In genomic region chr13:39073983-39074382, GRCh38 we compare ENCODE assay signal across 26 cellular contexts. TPM values are rescaled to one million over a fixed set of nuclear protein-coding genes. Genes with fewer than 3 reads are reported as not detected.
DNase-seq lines count a peak whose midpoint lies in the region; ATAC-seq, FAIRE-seq and TF ChIP-seq lines count a peak whose summit lies in the region.
"Had no signal": no experiment of that assay in that cellular context is flagged by ENCODE, and none has a peak within 500 bp of the region (broad histone marks: within the 10 kb centered on the region; RNA-seq: fewer than 3 reads in every experiment).

No MANE protein-coding gene starts in this region.

- DNase-seq in GM23338 (ENCODE audit: low spot score) (peak; percentile 38), RWPE2 (ENCODE audit: low spot score) (no peak), H1 (ENCODE audit: low read depth in 1 of 2, low spot score in 2 of 2) (no peak), iPS-NIHi7 (ENCODE audit: extremely low spot score) (peak; percentile 28), pancreas (no peak), NCI-H2227 (lab: John Stamatoyannopoulos, UW; ENCODE audit: unreplicated experiment) (no peak)
- no peak for DNase-seq in CD8-positive, alpha-beta T cell
- DNase-seq: CD4-positive, CD25-positive, alpha-beta regulatory T cell; H9; HFFc6; NCI-H1092 treated with DMSO at 0.1 percent for 48 hours; NCI-H1436; NCI-H187; NCI-H2081 treated with DMSO at 0.1 percent for 48 hours; NCI-H2171; NCI-H524; NCI-H748 treated with DMSO at 0.1 percent for 48 hours; PC-9; Right ventricle myocardium superior had no signal

- no peaks in the 10 kb centered on the region for H3K9me3 Mint-ChIP-seq in GM23338
- H3K9me3 Mint-ChIP-seq in CD8-positive, alpha-beta T cell, result no peaks in the 10 kb centered on the region
- H3K9me3 Mint-ChIP-seq: H9, HFFc6, IgD-negative memory B cell had no signal

- H3K4me3 ChIP-seq in GM23338 (no peak overlapping the region), RWPE2 (ENCODE audit: severe bottlenecking) (no peak overlapping the region), H1 (ENCODE audit: extremely low read depth in 1 of 4, insufficient read depth in 2 of 4, low read depth in 3 of 4, low read length in 4 of 4) (no peak overlapping the region), pancreas (no peak overlapping the region)
- H3K4me3 ChIP-seq in CD8-positive, alpha-beta T cell (ENCODE audit: low read depth, low read length), result no peak overlapping the region
- H3K4me3 ChIP-seq: BLaER1, PC-9, SJSA1 had no signal

- no peak overlapping the region for H2BK120ac ChIP-seq in H1 (replicated peaks; ENCODE audit: low read depth, low read length)

- H3K4me2 ChIP-seq in GM23338 (no peak overlapping the region), H1 (ENCODE audit: insufficient read depth in 1 of 2, low read depth in 2 of 2, low read length in 2 of 2) (no peak overlapping the region)
- H3K4me2 ChIP-seq: BLaER1, KMS-11, PC-9 had no signal

- TF ChIP-seq EP300 in H1 (IDR thresholded peaks at IDR 0.05; ENCODE audit: borderline replicate concordance in 1 of 2, low read depth in 2 of 2, low read length in 2 of 2), result no peak

- H3K79me2 ChIP-seq in GM23338 (replicated peaks; ENCODE audit: insufficient read depth), result no peaks in the 10 kb centered on the region
- H3K79me2 ChIP-seq in H1 (ENCODE audit: control insufficient read depth in 1 of 2, insufficient read depth in 2 of 2, low read length in 2 of 2), result no peaks in the 10 kb centered on the region

- no peak overlapping the region for H3K27ac ChIP-seq in GM23338 (ENCODE audit: low read depth)
- no peak overlapping the region for H3K27ac ChIP-seq in RWPE2 (ENCODE audit: poor library complexity, severe bottlenecking)
- H3K27ac ChIP-seq in H1 (ENCODE audit: low read depth, low read length), result no peak overlapping the region
- no peak overlapping the region for H3K27ac ChIP-seq in pancreas
- H3K27ac ChIP-seq in CD8-positive, alpha-beta T cell (ENCODE audit: low read depth, low read length), result no peak overlapping the region
- H3K27ac ChIP-seq: BLaER1, KMS-11, PC-9, SJSA1 had no signal

- no peak overlapping the region for H3K4ac ChIP-seq in H1 (replicated peaks; ENCODE audit: insufficient read length, low read depth, low read length)

- H3K23me2 ChIP-seq in H1 (ENCODE audit: low read depth, low read length), result no peaks in the 10 kb centered on the region

- no peak overlapping the region; the same call in 1 of the 2 replicates for H3K27ac Mint-ChIP-seq in GM23338
- H3K27ac Mint-ChIP-seq in CD8-positive, alpha-beta T cell, result no peak overlapping the region
- H3K27ac Mint-ChIP-seq: CD4-positive, CD25-positive, alpha-beta regulatory T cell; H9; HFFc6 had no signal

- intact Hi-C loops in pancreas (cut with DNase I), result no loop called here
- intact Hi-C loops in CD8-positive, alpha-beta T cell (cut with DNase I, micrococcal nuclease), result no loop called here

- no peak overlapping the region for H2AK5ac ChIP-seq in H1 (ENCODE audit: low read depth, low read length)

- H3K23ac ChIP-seq in H1 (ENCODE audit: insufficient read length), result no peak overlapping the region

- H3K36me3 ChIP-seq in GM23338 (ENCODE audit: insufficient read depth), result no peaks in the 10 kb centered on the region
- H3K36me3 ChIP-seq in RWPE2 (ENCODE audit: low read depth), result no peaks in the 10 kb centered on the region
- no peaks in the 10 kb centered on the region for H3K36me3 ChIP-seq in H1 (ENCODE audit: control insufficient read depth in 2 of 4, insufficient read depth in 4 of 4, low read length in 3 of 4)
- H3K36me3 ChIP-seq in pancreas, result no peaks in the 10 kb centered on the region
- no peaks in the 10 kb centered on the region for H3K36me3 ChIP-seq in CD8-positive, alpha-beta T cell (ENCODE audit: insufficient read depth, low read length)
- H3K36me3 ChIP-seq: BLaER1, SJSA1 had no signal

- H3K9me3 ChIP-seq in RWPE2 (ENCODE audit: severe bottlenecking), result no peaks in the 10 kb centered on the region
- no peaks in the 10 kb centered on the region for H3K9me3 ChIP-seq in H1 (ENCODE audit: insufficient read depth in 2 of 2, low read depth in 1 of 2, low read length in 1 of 2)
- H3K9me3 ChIP-seq in pancreas, result no peaks in the 10 kb centered on the region
- H3K9me3 ChIP-seq in CD8-positive, alpha-beta T cell (ENCODE audit: low read length), result no peaks in the 10 kb centered on the region
- H3K9me3 ChIP-seq: BLaER1, SJSA1 had no signal

- peaks cover 5% of the 10 kb centered on the region; the same call in 2 of the 3 replicates for H3K4me1 Mint-ChIP-seq in GM23338
- no peaks in the 10 kb centered on the region for H3K4me1 Mint-ChIP-seq in CD8-positive, alpha-beta T cell (ENCODE audit: low read depth)
- H3K4me1 Mint-ChIP-seq: CD4-positive, CD25-positive, alpha-beta regulatory T cell; IgD-negative memory B cell had no signal

- no peaks in the 10 kb centered on the region for H3K27me3 ChIP-seq in GM23338 (ENCODE audit: insufficient read depth)
- no peaks in the 10 kb centered on the region for H3K27me3 ChIP-seq in RWPE2 (ENCODE audit: insufficient read depth, poor library complexity, severe bottlenecking)
- no peaks in the 10 kb centered on the region for H3K27me3 ChIP-seq in H1 (replicated peaks in 1 of 4; ENCODE audit: control insufficient read depth in 3 of 4, extremely low read depth in 1 of 4, insufficient read depth in 3 of 4, low read length in 3 of 4)
- H3K27me3 ChIP-seq in pancreas, result peaks cover 0 to 7% (median 0%) of the 10 kb centered on the region in 4 donors
- H3K27me3 ChIP-seq in CD8-positive, alpha-beta T cell (ENCODE audit: insufficient read depth, low read length), result peaks cover 7% of the 10 kb centered on the region
- H3K27me3 ChIP-seq: BLaER1 had no signal

- H3F3A ChIP-seq in GM23338 (replicated peaks; ENCODE audit: low read depth), result no peaks in the 10 kb centered on the region

- H3K4me1 ChIP-seq in GM23338 (ENCODE audit: insufficient read depth) (peaks cover 5% of the 10 kb centered on the region; the same call in 1 of the 2 replicates), RWPE2 (ENCODE audit: insufficient read depth, poor library complexity, severe bottlenecking) (no peaks in the 10 kb centered on the region), H1 (replicated peaks in 1 of 4; ENCODE audit: control insufficient read depth in 3 of 4, insufficient read depth in 4 of 4, low read length in 3 of 4) (no peaks in the 10 kb centered on the region; a peak in 1 of 7 replicates), pancreas (no peaks in the 10 kb centered on the region)
- H3K4me1 ChIP-seq in CD8-positive, alpha-beta T cell (ENCODE audit: insufficient read depth, low read length), result no peaks in the 10 kb centered on the region
- H3K4me1 ChIP-seq: SJSA1 had no signal

- TF ChIP-seq POLR2A in H1 (IDR thresholded peaks at IDR 0.05; ENCODE audit: control extremely low read depth in 1 of 2, low read depth in 2 of 2, low read length in 2 of 2), result no peak

- H3K18ac ChIP-seq in H1 (ENCODE audit: extremely low read depth, low read length), result no peak overlapping the region; the same call in 1 of the 2 replicates

- H3K14ac ChIP-seq in H1 (ENCODE audit: insufficient read length), result no peak overlapping the region

- no peak overlapping the region for H2BK12ac ChIP-seq in H1 (ENCODE audit: low read depth, low read length)

- ATAC-seq in GM23338, result peak; percentile 65
- peak; percentile 42; the same call in 1 of the 3 replicates for ATAC-seq in RWPE2 (ENCODE audit: low read depth)
- ATAC-seq in pancreas, result no peak
- no peak for ATAC-seq in CD8-positive, alpha-beta T cell

- WGBS in H1 (ENCODE audit: extremely low coverage in 1 of 2, insufficient coverage in 1 of 2, insufficient read length in 1 of 2, insufficient replicate concordance in 2 of 2, low coverage in 1 of 2, low lambda C conversion rate in 2 of 2, missing lambda C conversion rate in 1 of 2), 2 experiments, result 64% methylated on average over 3 of the region's 3 CpGs; no CpG with 5 or more reads in 1 of the 2 experiments
- WGBS in pancreas, 2 donors, result 31% methylated on average over 3 of the region's 3 CpGs

- H4K8ac ChIP-seq in H1 (ENCODE audit: extremely low read depth, insufficient read depth, low read length), result no peak overlapping the region; the same call in 1 of the 2 replicates

- H3K4me3 Mint-ChIP-seq in GM23338, result no peak overlapping the region
- no peak overlapping the region for H3K4me3 Mint-ChIP-seq in CD8-positive, alpha-beta T cell
- H3K4me3 Mint-ChIP-seq: CD4-positive, CD25-positive, alpha-beta regulatory T cell; H9; HFFc6; IgD-negative memory B cell had no signal

- TF ChIP-seq CTCF in GM23338 (conservative IDR thresholded peaks at IDR 0.05; ENCODE audit: low read depth in 2 of 2), result peak in 1 of 2 experiments; percentile 33; a peak in 1 of 4 replicates
- TF ChIP-seq CTCF in RWPE2 (IDR thresholded peaks at IDR 0.05; ENCODE audit: poor library complexity, severe bottlenecking), result no peak
- TF ChIP-seq CTCF in H1 (IDR thresholded peaks at IDR 0.05; ENCODE audit: control extremely low read depth in 1 of 3, insufficient read depth in 1 of 3, low read depth in 1 of 3, low read length in 3 of 3), result no peak
- no peak for TF ChIP-seq CTCF in pancreas (IDR thresholded peaks at IDR 0.05)
- no peak for TF ChIP-seq CTCF in CD8-positive, alpha-beta T cell (IDR thresholded peaks at IDR 0.05)

- H3K56ac ChIP-seq in H1 (replicated peaks; ENCODE audit: insufficient read length, low read depth, low read length), result no peak overlapping the region

- peaks cover 10% of the 10 kb centered on the region; the same call in 1 of the 2 replicates for H3K9me2 ChIP-seq in GM23338 (ENCODE audit: insufficient read depth)

- no peak overlapping the region for H2BK15ac ChIP-seq in H1 (ENCODE audit: low read length)

- H4K5ac ChIP-seq in H1 (ENCODE audit: insufficient read length, low read depth, low read length), result no peak overlapping the region

- H2AFZ ChIP-seq in GM23338 (peak overlapping the region; percentile 53; the same call in 1 of the 2 replicates), H1 (ENCODE audit: low read length) (no peak overlapping the region)
- H2AFZ ChIP-seq: PC-9 had no signal

- no peaks in the 10 kb centered on the region for H3K36me3 Mint-ChIP-seq in GM23338 (ENCODE audit: low read depth)
- H3K36me3 Mint-ChIP-seq in CD8-positive, alpha-beta T cell, result no peaks in the 10 kb centered on the region
- H3K36me3 Mint-ChIP-seq: CD4-positive, CD25-positive, alpha-beta regulatory T cell; IgD-negative memory B cell had no signal

- H2BK5ac ChIP-seq in H1 (ENCODE audit: low read depth, low read length), result no peak overlapping the region

- POLR2A ChIA-PET in H1 (lab: Charles Lee; ENCODE audit: partially characterized antibody), result no interaction called here
- POLR2A ChIA-PET in CD8-positive, alpha-beta T cell (lab: Charles Lee), result no interaction called here

- FAIRE-seq in H1 (lab: Jason Lieb, UNC), result no peak
- FAIRE-seq in pancreas (lab: Jason Lieb, UNC), result no peak
- FAIRE-seq: A204.1, D721Med, GM18507 had no signal

- CTCF ChIA-PET in H1 (lab: Charles Lee; ENCODE audit: partially characterized antibody), result interaction anchor here (1.1 to 1.2 kb wide), 2 partner anchors 11 to 42 kb away, joined by 3 to 4 read pairs; no protein-coding TSS in a partner anchor
- CTCF ChIA-PET in CD8-positive, alpha-beta T cell (lab: Charles Lee), result no interaction called here

- peak overlapping the region; percentile 61 for H4K91ac ChIP-seq in H1 (replicated peaks; ENCODE audit: insufficient read length, low read length)

- peaks cover 2% of the 10 kb centered on the region for H3K27me3 Mint-ChIP-seq in GM23338 (ENCODE audit: insufficient read depth, low read depth, poor library complexity)
- peaks cover 33% of the 10 kb centered on the region for H3K27me3 Mint-ChIP-seq in CD8-positive, alpha-beta T cell (ENCODE audit: low read depth)

- no peak overlapping the region for H2BK20ac ChIP-seq in H1 (ENCODE audit: low read length)

- H3K9ac ChIP-seq in H1 (replicated peaks in 1 of 4; ENCODE audit: extremely low read depth in 1 of 4, low read depth in 3 of 4, low read length in 3 of 4), result no peak overlapping the region
- H3K9ac ChIP-seq: BLaER1, KMS-11 had no signal

- peak; percentile 12 to 15; a peak in 1 of 4 replicates for TF ChIP-seq RAD21 in H1 (IDR thresholded peaks at IDR 0.05 in 1 of 2, conservative IDR thresholded peaks at IDR 0.05 in 1 of 2; ENCODE audit: low read depth in 2 of 2, low read length in 2 of 2)

- H4K20me1 ChIP-seq in GM23338 (replicated peaks; ENCODE audit: insufficient read depth), result no peaks in the 10 kb centered on the region
- H4K20me1 ChIP-seq in H1 (replicated peaks in 1 of 2; ENCODE audit: control insufficient read depth in 1 of 2, insufficient read depth in 2 of 2, low read length in 2 of 2), result no peaks in the 10 kb centered on the region
- H4K20me1 ChIP-seq: BLaER1 had no signal

- no peaks in the 10 kb centered on the region for H3K79me1 ChIP-seq in H1 (ENCODE audit: low read depth, low read length)

RNA-seq across cellular contexts. Expression of gene NHLRC3, which starts 35.7 kb away (rescaled TPM):
- total RNA-seq in GM23338 (2014; rRNA removed; shearing (Covaris generic)), result 14.6 and 15.6 TPM in 2 replicates
- polyA plus RNA-seq in GM23338 (2016; fragmentation: Nextera tagmentation; extraction: Ambion mirVana) (11.0 and 11.8 TPM in 2 replicates), H1 (2011; rRNA removed) (11.4 and 16.9 TPM in 2 replicates), pancreas (10 to 100 TPM in 1 of 2 donors, 1 to 10 TPM in 1; 7.3 to 15.2 TPM)
- total RNA-seq in H1 (2021; fragmentation: NEBNext Ultra II Directional; extraction: Animal tissue kit (Norgen Biotek cat#: 25700)), result 12.4 and 13.1 TPM in 2 replicates
- 15.5 TPM for polyA plus RNA-seq in H1 (2011; cell fraction: cytosol; rRNA removed)
- 9.4 TPM for polyA plus RNA-seq in H1 (2011; cell fraction: nucleus; rRNA removed)
- polyA plus RNA-seq in H1 (2012, experiment 1 of 2), result 10.5 to 14.6 TPM (median 11.1 TPM) in 4 replicates
- polyA plus RNA-seq in H1 (2012, experiment 2 of 2), result 1.1 TPM
- polyA plus RNA-seq in H1 (2013, experiment 1 of 2), result 12.1 TPM
- 12.4 TPM for polyA plus RNA-seq in H1 (2013, experiment 2 of 2)
- polyA minus RNA-seq in H1 (2011; rRNA and poly(A)+ RNA removed), result 10.4 and 17.9 TPM in 2 replicates
- polyA minus RNA-seq in H1 (2011; cell fraction: cytosol; rRNA and poly(A)+ RNA removed), result 8.4 TPM
- 23.9 TPM for polyA minus RNA-seq in H1 (2011; cell fraction: nucleus; rRNA and poly(A)+ RNA removed)
- total RNA-seq in pancreas, result 10 to 100 TPM in 3 of 6 donors, 1 to 10 TPM in 3; 6.9 to 13.9 (median 10.0) TPM
- total RNA-seq in CD8-positive, alpha-beta T cell, result 1 to 10 TPM; 8.2 to 9.3 TPM

RNA-seq across cellular contexts. Expression of gene PROSER1, which starts 36.1 kb away (rescaled TPM):
- 116 and 141 TPM in 2 replicates for total RNA-seq in GM23338 (2014; rRNA removed; shearing (Covaris generic))
- 58.8 and 64.9 TPM in 2 replicates for polyA plus RNA-seq in GM23338 (2016; fragmentation: Nextera tagmentation; extraction: Ambion mirVana)
- total RNA-seq in H1 (2021; fragmentation: NEBNext Ultra II Directional; extraction: Animal tissue kit (Norgen Biotek cat#: 25700)), result 98.6 and 116 TPM in 2 replicates
- 90.7 and 99.2 TPM in 2 replicates for polyA plus RNA-seq in H1 (2011; rRNA removed)
- 41.0 TPM for polyA plus RNA-seq in H1 (2011; cell fraction: cytosol; rRNA removed)
- 65.8 TPM for polyA plus RNA-seq in H1 (2011; cell fraction: nucleus; rRNA removed)
- 47.9 to 82.0 TPM (median 58.7 TPM) in 4 replicates for polyA plus RNA-seq in H1 (2012, experiment 1 of 2)
- polyA plus RNA-seq in H1 (2012, experiment 2 of 2), result 19.8 TPM
- 82.2 TPM for polyA plus RNA-seq in H1 (2013, experiment 1 of 2)
- 80.4 TPM for polyA plus RNA-seq in H1 (2013, experiment 2 of 2)
- 46.5 and 56.7 TPM in 2 replicates for polyA minus RNA-seq in H1 (2011; rRNA and poly(A)+ RNA removed)
- polyA minus RNA-seq in H1 (2011; cell fraction: cytosol; rRNA and poly(A)+ RNA removed), result 47.6 TPM
- polyA minus RNA-seq in H1 (2011; cell fraction: nucleus; rRNA and poly(A)+ RNA removed), result 83.0 TPM
- 10 to 100 TPM; 13.3 to 21.6 (median 20.2) TPM for total RNA-seq in pancreas
- 10 to 100 TPM; 10.9 to 13.4 TPM for polyA plus RNA-seq in pancreas
- total RNA-seq in CD8-positive, alpha-beta T cell, result 10 to 100 TPM; 51.8 to 52.4 TPM

Comparison
In these comparisons a context has a peak if more than half of its experiments do, and no peak if none do; other contexts are left out.
1. ATAC-seq: peak in GM23338 (single experiment) and RWPE2 (single experiment); none in pancreas (0 of 4) and CD8-positive, alpha-beta T cell (single experiment).
2. DNase-seq: peak in GM23338 (single experiment) and iPS-NIHi7 (single experiment); none in RWPE2 (single experiment), H1 (0 of 2), pancreas (0 of 6), CD8-positive, alpha-beta T cell (0 of 7) and NCI-H2227 (single experiment).